In the genomic region with DNA sequence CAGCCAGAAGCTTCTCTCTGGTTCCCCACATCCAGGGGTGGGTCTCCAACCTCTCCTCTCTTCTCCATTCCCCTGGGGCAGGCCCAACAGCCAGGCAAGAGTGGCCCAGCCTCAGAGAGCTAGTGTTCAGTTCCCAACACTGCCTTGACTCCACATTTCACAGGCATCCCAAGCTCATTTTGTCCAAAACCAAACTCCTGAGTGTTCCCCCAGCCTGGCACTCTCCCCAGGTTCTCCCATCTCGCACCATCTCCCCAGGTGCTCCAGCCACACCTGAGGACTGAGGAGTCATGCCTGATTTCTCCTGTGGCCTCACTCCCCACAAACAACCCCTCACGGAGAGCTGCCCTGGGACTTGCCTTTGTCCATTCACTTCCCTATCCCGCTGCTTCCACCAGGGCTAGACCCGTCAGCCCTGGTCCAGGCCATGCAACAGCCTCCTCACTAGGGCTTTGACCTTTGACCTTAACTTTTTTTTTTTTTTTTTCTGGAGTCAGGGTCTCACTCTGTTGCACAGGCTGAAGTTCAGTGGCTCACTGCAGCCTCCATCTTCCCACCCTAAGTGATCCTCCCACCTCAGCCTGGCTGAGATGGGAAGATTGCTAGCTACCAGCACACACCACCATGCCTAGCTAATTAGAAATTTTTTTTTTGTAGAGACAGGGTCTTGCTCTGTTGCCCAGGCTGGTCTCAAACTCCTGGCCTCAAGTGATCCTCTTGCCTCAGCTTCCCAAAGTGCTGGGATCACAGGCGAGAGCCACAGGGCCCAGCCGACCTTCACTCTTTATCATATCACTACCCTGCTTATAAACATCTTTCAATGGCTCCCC, we compare ENCODE assay signal across 1 cellular context.
TF ChIP-seq lines count a peak whose summit lies in the region.

No MANE protein-coding gene starts in this region.

TF ChIP-seq in GM12878, 131 proteins besides CTCF, POLR2A, EP300 and RAD21:
- peak; percentile 12; the same call in 1 of the 2 replicates for TF ChIP-seq IKZF1 (conservative IDR thresholded peaks at IDR 0.05)
- peak; percentile 49 for TF ChIP-seq NR2C2 (IDR thresholded peaks at IDR 0.05; ENCODE audit: borderline replicate concordance, control insufficient read depth, insufficient read length, low read depth)
- TF ChIP-seq, protein P1, sequence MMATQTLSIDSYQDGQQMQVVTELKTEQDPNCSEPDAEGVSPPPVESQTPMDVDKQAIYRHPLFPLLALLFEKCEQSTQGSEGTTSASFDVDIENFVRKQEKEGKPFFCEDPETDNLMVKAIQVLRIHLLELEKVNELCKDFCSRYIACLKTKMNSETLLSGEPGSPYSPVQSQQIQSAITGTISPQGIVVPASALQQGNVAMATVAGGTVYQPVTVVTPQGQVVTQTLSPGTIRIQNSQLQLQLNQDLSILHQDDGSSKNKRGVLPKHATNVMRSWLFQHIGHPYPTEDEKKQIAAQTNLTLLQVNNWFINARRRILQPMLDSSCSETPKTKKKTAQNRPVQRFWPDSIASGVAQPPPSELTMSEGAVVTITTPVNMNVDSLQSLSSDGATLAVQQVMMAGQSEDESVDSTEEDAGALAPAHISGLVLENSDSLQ (IDR thresholded peaks at IDR 0.05): no peak
- TF ChIP-seq ZNF384 (IDR thresholded peaks at IDR 0.05; ENCODE audit: borderline replicate concordance, low read depth, low read length): peak; percentile 43; the same call in 1 of the 2 replicates
- TF ChIP-seq NR2F1 (conservative IDR thresholded peaks at IDR 0.05): peak; percentile 97
- TF ChIP-seq EED (IDR thresholded peaks at IDR 0.05; ENCODE audit: low read depth): peak; percentile 43
- TF ChIP-seq HDGF (IDR thresholded peaks at IDR 0.05): peak; percentile 28; the same call in 1 of the 2 replicates
- TF ChIP-seq NR2C1 (IDR thresholded peaks at IDR 0.05): peak; percentile 89
- TF ChIP-seq CBFB (IDR thresholded peaks at IDR 0.05; ENCODE audit: low read depth): no peak
- peak; percentile 88 for TF ChIP-seq MEF2B (IDR thresholded peaks at IDR 0.05; ENCODE audit: partially characterized antibody, poor library complexity, severe bottlenecking)
- TF ChIP-seq, protein P2, sequence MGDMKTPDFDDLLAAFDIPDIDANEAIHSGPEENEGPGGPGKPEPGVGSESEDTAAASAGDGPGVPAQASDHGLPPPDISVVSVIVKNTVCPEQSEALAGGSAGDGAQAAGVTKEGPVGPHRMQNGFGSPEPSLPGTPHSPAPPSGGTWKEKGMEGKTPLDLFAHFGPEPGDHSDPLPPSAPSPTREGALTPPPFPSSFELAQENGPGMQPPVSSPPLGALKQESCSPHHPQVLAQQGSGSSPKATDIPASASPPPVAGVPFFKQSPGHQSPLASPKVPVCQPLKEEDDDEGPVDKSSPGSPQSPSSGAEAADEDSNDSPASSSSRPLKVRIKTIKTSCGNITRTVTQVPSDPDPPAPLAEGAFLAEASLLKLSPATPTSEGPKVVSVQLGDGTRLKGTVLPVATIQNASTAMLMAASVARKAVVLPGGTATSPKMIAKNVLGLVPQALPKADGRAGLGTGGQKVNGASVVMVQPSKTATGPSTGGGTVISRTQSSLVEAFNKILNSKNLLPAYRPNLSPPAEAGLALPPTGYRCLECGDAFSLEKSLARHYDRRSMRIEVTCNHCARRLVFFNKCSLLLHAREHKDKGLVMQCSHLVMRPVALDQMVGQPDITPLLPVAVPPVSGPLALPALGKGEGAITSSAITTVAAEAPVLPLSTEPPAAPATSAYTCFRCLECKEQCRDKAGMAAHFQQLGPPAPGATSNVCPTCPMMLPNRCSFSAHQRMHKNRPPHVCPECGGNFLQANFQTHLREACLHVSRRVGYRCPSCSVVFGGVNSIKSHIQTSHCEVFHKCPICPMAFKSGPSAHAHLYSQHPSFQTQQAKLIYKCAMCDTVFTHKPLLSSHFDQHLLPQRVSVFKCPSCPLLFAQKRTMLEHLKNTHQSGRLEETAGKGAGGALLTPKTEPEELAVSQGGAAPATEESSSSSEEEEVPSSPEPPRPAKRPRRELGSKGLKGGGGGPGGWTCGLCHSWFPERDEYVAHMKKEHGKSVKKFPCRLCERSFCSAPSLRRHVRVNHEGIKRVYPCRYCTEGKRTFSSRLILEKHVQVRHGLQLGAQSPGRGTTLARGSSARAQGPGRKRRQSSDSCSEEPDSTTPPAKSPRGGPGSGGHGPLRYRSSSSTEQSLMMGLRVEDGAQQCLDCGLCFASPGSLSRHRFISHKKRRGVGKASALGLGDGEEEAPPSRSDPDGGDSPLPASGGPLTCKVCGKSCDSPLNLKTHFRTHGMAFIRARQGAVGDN (IDR thresholded peaks at IDR 0.05): peak; percentile 31; the same call in 1 of the 2 replicates
- 0 out of 2 replicates have a peak, but pooled peaks have one; percentile 27 for TF ChIP-seq POLR2AphosphoS5 (IDR thresholded peaks at IDR 0.05; ENCODE audit: low read length)
- no peak for TF ChIP-seq ZNF24 (IDR thresholded peaks at IDR 0.05)
